Comparison of ENCODE assay signal across 14 cellular contexts in the genomic region with DNA sequence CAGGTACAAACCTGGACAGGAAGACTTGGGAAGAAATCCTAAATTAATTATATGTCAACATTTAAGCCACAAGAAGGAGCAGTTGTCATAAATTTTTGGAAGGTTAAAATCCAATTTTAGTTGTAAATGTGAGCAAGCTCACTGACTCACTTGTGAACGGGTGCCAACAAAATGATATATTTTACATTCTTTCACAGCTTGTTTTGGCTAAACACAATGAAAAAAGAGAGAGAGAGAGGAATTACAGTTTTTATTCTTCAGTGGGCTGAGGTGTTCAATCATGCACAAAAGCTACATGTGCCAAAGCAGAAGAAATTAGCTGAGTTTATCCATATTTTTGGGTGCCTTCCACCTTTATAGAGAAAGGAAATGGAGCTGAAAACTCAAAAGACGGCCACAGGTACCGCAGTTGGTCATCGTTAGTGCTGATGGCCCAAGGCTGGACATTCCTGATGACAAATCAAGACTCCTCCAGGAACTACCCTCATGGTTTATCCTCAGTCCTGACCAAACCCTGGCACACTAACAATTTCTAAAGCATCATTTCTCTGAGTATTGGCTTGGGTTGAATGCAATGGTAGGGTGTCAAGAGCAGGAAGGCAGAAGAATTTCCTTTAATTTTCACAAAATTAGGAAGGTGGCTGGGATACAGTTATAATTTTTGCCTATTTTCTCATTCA. TPM values are rescaled to one million over a fixed set of nuclear protein-coding genes. Genes with fewer than 3 reads are reported as not detected.
DNase-seq lines count a peak whose midpoint lies in the region; TF ChIP-seq lines count a peak whose summit lies in the region.
"Had no signal": no experiment of that assay in that cellular context is flagged by ENCODE, and none has a peak within 500 bp of the region (broad histone marks: within the 10 kb centered on the region; RNA-seq: fewer than 3 reads in every experiment).

No MANE protein-coding gene starts in this region.

- H3K27ac ChIP-seq in mammary epithelial cell (ENCODE audit: insufficient read depth, low read depth, low read length): peak overlapping the region; percentile 1
- H3K27ac ChIP-seq in thyroid gland: no peak overlapping the region
- H3K27ac ChIP-seq: gastrocnemius medialis, right lobe of liver, tibial artery had no signal

- H4K20me1 ChIP-seq in mammary epithelial cell (ENCODE audit: insufficient read depth, low read length): no peaks in the 10 kb centered on the region

- H3K9ac ChIP-seq in mammary epithelial cell (ENCODE audit: insufficient read depth, low read length): no peak overlapping the region

- no peak for TF ChIP-seq POLR2A in thyroid gland (IDR thresholded peaks at IDR 0.05)

- dilution Hi-C loops in mammary epithelial cell (cut with HindIII; ENCODE audit: low sequenced_read_pairs): no loop called here

- BruUV-seq in mammary epithelial cell (replicated peaks; lab: Mats Ljungman, UMichigan): no TSS peak

- no peaks in the 10 kb centered on the region for H3K79me2 ChIP-seq in mammary epithelial cell (ENCODE audit: insufficient read depth, low read length)

- DNase-seq in AG10803 (ENCODE audit: low read depth) (peak; percentile 86), LHCN-M2 (ENCODE audit: low read depth) (peak; percentile 38), mammary epithelial cell (peak; percentile 80), iris pigment epithelial cell (ENCODE audit: low read depth) (peak; percentile 76), GM19238 (ENCODE audit: insufficient read length, low spot score) (no peak), NCI-H2029 treated with DMSO at 0.1 percent for 48 hours (lab: John Stamatoyannopoulos, UW) (no peak), putamen (ENCODE audit: low spot score) (no peak), thyroid gland (no peak)
- DNase-seq: activated CD4-positive, alpha-beta memory T cell treated with anti-CD3 and anti-CD28 coated beads for 36 hours; gastrocnemius medialis; right lobe of liver; tibial artery had no signal

- peaks cover 29% of the 10 kb centered on the region for H3K4me1 ChIP-seq in mammary epithelial cell (ENCODE audit: insufficient read depth, low read length)
- H3K4me1 ChIP-seq in thyroid gland: peaks cover 40 to 41% of the 10 kb centered on the region in 2 donors
- H3K4me1 ChIP-seq: gastrocnemius medialis had no signal

- H3K27me3 ChIP-seq in mammary epithelial cell (ENCODE audit: insufficient read depth, low read length) (no peaks in the 10 kb centered on the region), thyroid gland (no peaks in the 10 kb centered on the region)
- H3K27me3 ChIP-seq: gastrocnemius medialis, right lobe of liver, tibial artery had no signal

- WGBS in mammary epithelial cell (ENCODE audit: low coverage, missing lambda C conversion rate): 0% methylated on average over 4 of the region's 4 CpGs
- 71 to 80% methylated on average over 4 of the region's 4 CpGs for WGBS in thyroid gland, 2 donors

- CTCF ChIA-PET in mammary epithelial cell (lab: Charles Lee; ENCODE audit: low non-redundant PET): interaction anchor here (0.6 to 1.0 kb wide), 2 partner anchors 198 to 1586 kb away, joined by 5 to 36 read pairs; no protein-coding TSS in a partner anchor

- H3K4me3 ChIP-seq in AG10803 (ENCODE audit: low read length) (no peak overlapping the region), mammary epithelial cell (replicated peaks in 1 of 3; ENCODE audit: insufficient read depth in 1 of 3, low read depth in 2 of 3, low read length in 3 of 3) (no peak overlapping the region), thyroid gland (replicated peaks in 1 of 3) (no peak overlapping the region)
- H3K4me3 ChIP-seq: gastrocnemius medialis, right lobe of liver, tibial artery had no signal

- in situ Hi-C loops in mammary epithelial cell (cut with MboI; ENCODE audit: low sequenced_read_pairs in 2 of 2): no loop called here

- no peaks in the 10 kb centered on the region for H3K9me3 ChIP-seq in mammary epithelial cell (replicated peaks; ENCODE audit: insufficient read depth, low read length)
- H3K9me3 ChIP-seq in thyroid gland: no peaks in the 10 kb centered on the region
- H3K9me3 ChIP-seq: gastrocnemius medialis, right lobe of liver, tibial artery had no signal

- H2AFZ ChIP-seq in mammary epithelial cell (ENCODE audit: low read depth, low read length): no peak overlapping the region

- intact Hi-C loops in mammary epithelial cell (cut with micrococcal nuclease) (loop anchor here (1.0 to 2.0 kb wide), 2 partner anchors 38 to 98 kb away; a partner anchor contains a TSS), thyroid gland (cut with DNase I) (no loop called here)

- H3K4me2 ChIP-seq in mammary epithelial cell (ENCODE audit: insufficient read depth, low read depth, low read length): peak overlapping the region; percentile 68

- TF ChIP-seq CTCF in AG10803 (conservative IDR thresholded peaks at IDR 0.05; ENCODE audit: low read length): no peak
- no peak for TF ChIP-seq CTCF in mammary epithelial cell (conservative IDR thresholded peaks at IDR 0.05 in 1 of 2, IDR thresholded peaks at IDR 0.05 in 1 of 2; ENCODE audit: extremely low read depth in 1 of 2, insufficient read depth in 1 of 2, low read depth in 1 of 2, low read length in 2 of 2)
- TF ChIP-seq CTCF in thyroid gland (IDR thresholded peaks at IDR 0.05): no peak

- no peaks in the 10 kb centered on the region for H3K36me3 ChIP-seq in mammary epithelial cell (ENCODE audit: insufficient read depth, low read length)
- H3K36me3 ChIP-seq in thyroid gland: no peaks in the 10 kb centered on the region
- H3K36me3 ChIP-seq: gastrocnemius medialis, right lobe of liver, tibial artery had no signal

RNA-seq across cellular contexts. Expression of a gene that starts 37.6 kb away (rescaled TPM):
- total RNA-seq in LHCN-M2 (2014; rRNA removed) (173 and 180 TPM in 2 replicates), mammary epithelial cell (10 to 100 TPM in 1 of 2 donors, 1 to 10 TPM in 1; 7.2 to 19.7 TPM), thyroid gland (10 to 100 TPM in 3 of 4 donors, 1 to 10 TPM in 1; 4.2 to 15.6 (median 10.4) TPM)
- polyA plus RNA-seq in LHCN-M2 (2012): 56.0 TPM
- polyA plus RNA-seq in mammary epithelial cell: 6.8 TPM
- 11.0 TPM for polyA minus RNA-seq in mammary epithelial cell
- total RNA-seq: activated CD4-positive, alpha-beta memory T cell treated with anti-CD3 and anti-CD28 coated beads for 36 hours; activated T-helper 17 cell treated with anti-CD3 and anti-CD28 coated beads, Interleukin-2, amount 50 U/mL, for 72 hours; HT-29 had no signal

Comparison
In these comparisons a context has a peak if more than half of its experiments do, and no peak if none do; other contexts are left out.
1. DNase-seq: peak in AG10803 (single experiment), LHCN-M2 (single experiment), mammary epithelial cell (single experiment) and iris pigment epithelial cell (single experiment); none in GM19238 (single experiment), NCI-H2029 treated with DMSO at 0.1 percent for 48 hours (single experiment), putamen (single experiment) and thyroid gland (0 of 2).